In the genomic region with DNA sequence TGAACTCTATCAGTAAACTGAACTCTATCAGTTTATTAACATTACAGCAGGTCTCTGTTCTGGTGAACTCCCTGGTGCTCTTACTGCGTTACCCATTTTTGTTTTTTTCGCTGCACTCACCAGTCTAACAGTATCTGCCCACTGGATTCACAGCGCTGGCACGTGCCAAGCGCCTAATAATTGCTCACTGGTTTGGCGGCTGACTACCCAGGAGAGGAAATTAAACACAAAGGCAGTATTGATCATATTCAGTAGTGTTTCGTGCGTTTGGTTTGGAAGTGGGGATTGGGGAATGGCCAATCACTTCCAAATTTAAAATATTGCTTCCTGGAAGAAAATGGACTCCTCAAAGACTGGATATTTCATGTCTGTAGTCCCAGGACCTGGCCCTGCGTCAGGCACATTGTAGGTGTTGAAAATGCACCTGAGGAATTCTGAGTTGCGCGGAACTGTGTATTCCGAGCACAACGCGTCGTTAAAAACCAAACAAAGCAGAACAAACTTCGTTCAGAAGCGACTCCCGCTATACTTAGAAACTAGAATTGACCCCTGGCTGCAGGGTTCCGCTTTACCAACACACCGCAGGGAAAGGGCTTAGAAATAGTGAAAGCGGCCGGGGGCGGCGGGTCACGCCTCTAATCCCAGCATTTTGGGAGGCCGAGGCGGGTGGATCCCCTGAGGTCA, we compare ENCODE assay signal across 8 cellular contexts. TPM values are rescaled to one million over a fixed set of nuclear protein-coding genes. Genes with fewer than 3 reads are reported as not detected.
DNase-seq lines count a peak whose midpoint lies in the region; ATAC-seq and TF ChIP-seq lines count a peak whose summit lies in the region.

No MANE protein-coding gene starts in this region.

- H3K4me2 ChIP-seq in BLaER1: peak overlapping the region; percentile 91

- H3K9me3 ChIP-seq in BLaER1 (no peaks in the 10 kb centered on the region), Peyer's patch (no peaks in the 10 kb centered on the region), adipocyte (ENCODE audit: control insufficient read depth, low read length) (no peaks in the 10 kb centered on the region), left ventricle myocardium inferior (replicated peaks) (no peaks in the 10 kb centered on the region), psoas muscle (no peaks in the 10 kb centered on the region)

- peak overlapping the region; percentile 96 for H3K27ac ChIP-seq in BLaER1
- peak overlapping the region; percentile 89 to 94 (median 90) for H3K27ac ChIP-seq in Peyer's patch
- H3K27ac ChIP-seq in left ventricle myocardium inferior (replicated peaks): peak overlapping the region; percentile 93
- H3K27ac ChIP-seq in psoas muscle: peak overlapping the region; percentile 88

- peak in 1 of 2 donors; percentile 41 for TF ChIP-seq POLR2A in Peyer's patch (IDR thresholded peaks at IDR 0.05)

- DNase-seq in Peyer's patch (peak; percentile 53 to 71 (median 62)), adipocyte (ENCODE audit: low read depth) (peak; percentile 71), left ventricle myocardium inferior (peak; percentile 20), psoas muscle (peak; percentile 42 to 66), omental fat pad (ENCODE audit: low spot score) (no peak)

- H3K27me3 ChIP-seq in BLaER1: no peaks in the 10 kb centered on the region
- no peaks in the 10 kb centered on the region for H3K27me3 ChIP-seq in Peyer's patch
- no peaks in the 10 kb centered on the region for H3K27me3 ChIP-seq in adipocyte (replicated peaks; ENCODE audit: control insufficient read depth, insufficient read depth, low read length)
- no peaks in the 10 kb centered on the region for H3K27me3 ChIP-seq in left ventricle myocardium inferior (ENCODE audit: low read depth)
- no peaks in the 10 kb centered on the region for H3K27me3 ChIP-seq in psoas muscle (ENCODE audit: insufficient read depth in 3 of 3, low read length in 2 of 3)

- peaks cover 41% of the 10 kb centered on the region for H3K4me1 ChIP-seq in BLaER1
- H3K4me1 ChIP-seq in Peyer's patch: peaks cover 0 to 22% (median 9%) of the 10 kb centered on the region in 4 donors
- H3K4me1 ChIP-seq in adipocyte (ENCODE audit: control insufficient read depth, insufficient read depth, low read length): peaks cover 47% of the 10 kb centered on the region
- H3K4me1 ChIP-seq in left ventricle myocardium inferior: peaks cover 57% of the 10 kb centered on the region
- H3K4me1 ChIP-seq in psoas muscle: peaks cover 26% of the 10 kb centered on the region

- peaks cover 39% of the 10 kb centered on the region for H4K20me1 ChIP-seq in BLaER1

- intact Hi-C loops in left ventricle myocardium inferior (cut with micrococcal nuclease) (no loop called here), psoas muscle (cut with DNase I) (no loop called here)

- no peak for TF ChIP-seq CTCF in Peyer's patch (IDR thresholded peaks at IDR 0.05)
- TF ChIP-seq CTCF in left ventricle myocardium inferior (IDR thresholded peaks at IDR 0.05; ENCODE audit: borderline replicate concordance): no peak
- TF ChIP-seq CTCF in psoas muscle (IDR thresholded peaks at IDR 0.05): no peak
- TF ChIP-seq CTCF in omental fat pad (IDR thresholded peaks at IDR 0.05): no peak

- H3K9ac ChIP-seq in BLaER1 (peak overlapping the region; percentile 95), adipocyte (ENCODE audit: low read length) (peak overlapping the region; percentile 99)

- H3K4me3 ChIP-seq in BLaER1 (peak overlapping the region; percentile 93), Peyer's patch (peak overlapping the region; percentile 64 to 88 (median 78)), adipocyte (ENCODE audit: low read length) (peak overlapping the region; percentile 94), left ventricle myocardium inferior (peak overlapping the region; percentile 91), psoas muscle (peak overlapping the region; percentile 95)

- WGBS in psoas muscle, 3 donors: 0 to 2% (median 0%) methylated on average over 27 of the region's 27 CpGs

- peak; percentile 23 for ATAC-seq in GM19035 (IDR thresholded peaks at IDR 0.05; ENCODE audit: unreplicated experiment)
- ATAC-seq in HG03378 (IDR thresholded peaks at IDR 0.05; ENCODE audit: unreplicated experiment): peak; percentile 37
- ATAC-seq in psoas muscle: peak in 2 of 4 donors; percentile 13 to 46
- no peak for ATAC-seq in omental fat pad (ENCODE audit: low FRiP score)

- H3K36me3 ChIP-seq in BLaER1 (peaks cover 35% of the 10 kb centered on the region), Peyer's patch (peaks cover 0 to 26% (median 0%) of the 10 kb centered on the region in 3 donors), adipocyte (ENCODE audit: control insufficient read depth, insufficient read depth, low read length, severe bottlenecking) (peaks cover 35% of the 10 kb centered on the region), left ventricle myocardium inferior (peaks cover 31% of the 10 kb centered on the region), psoas muscle (ENCODE audit: insufficient read depth in 1 of 2, low read depth in 1 of 2) (peaks cover 12 to 35% of the 10 kb centered on the region in 2 donors)

RNA-seq across cellular contexts. Expression of a gene that starts 1.1 kb away (rescaled TPM):
- total RNA-seq in Peyer's patch (1,000 to 10,000 TPM in 1 of 4 donors, 100 to 1,000 TPM in 3; 323 to 1,787 (median 560) TPM), left ventricle myocardium inferior (498 TPM), psoas muscle (100 to 1,000 TPM; 426 to 649 (median 594) TPM), omental fat pad (1,000 to 10,000 TPM; 1,604 to 2,733 (median 2,024) TPM)
- polyA plus RNA-seq in psoas muscle: 1,000 to 10,000 TPM; 1,487 to 2,233 (median 1,787) TPM

RNA-seq across cellular contexts. Expression of a gene that starts 14.9 kb away (rescaled TPM):
- total RNA-seq in Peyer's patch (10 to 100 TPM in 2 of 4 donors, 1 to 10 TPM in 2; 2.5 to 16.4 (median 9.0) TPM), left ventricle myocardium inferior (2.7 TPM), psoas muscle (1 to 10 TPM in 2 of 4 donors, under 1 TPM in 2; 0.69 to 2.2 (median 1.3) TPM), omental fat pad (10 to 100 TPM; 10.8 to 20.2 (median 17.2) TPM)
- polyA plus RNA-seq in psoas muscle: 1 to 10 TPM; 1.1 to 2.0 (median 1.3) TPM

RNA-seq across cellular contexts. Expression of a gene that starts 55.6 kb away (rescaled TPM):
- total RNA-seq in Peyer's patch (10 to 100 TPM in 1 of 4 donors, 1 to 10 TPM in 1, under 1 TPM in 1, not detected in 1; 0.57 to 10.7 (median 1.1) TPM), left ventricle myocardium inferior (1.1 TPM), psoas muscle (1 to 10 TPM in 2 of 4 donors, under 1 TPM in 2; 0.88 to 1.8 (median 1.0) TPM), omental fat pad (10 to 100 TPM in 3 of 4 donors, 1 to 10 TPM in 1; 4.7 to 66.0 (median 22.5) TPM)
- under 1 TPM in 2 of 3 donors, not detected in 1; 0.22 to 0.38 TPM for polyA plus RNA-seq in psoas muscle
